ENCODE assay signal across 9 cellular contexts in the genomic region with DNA sequence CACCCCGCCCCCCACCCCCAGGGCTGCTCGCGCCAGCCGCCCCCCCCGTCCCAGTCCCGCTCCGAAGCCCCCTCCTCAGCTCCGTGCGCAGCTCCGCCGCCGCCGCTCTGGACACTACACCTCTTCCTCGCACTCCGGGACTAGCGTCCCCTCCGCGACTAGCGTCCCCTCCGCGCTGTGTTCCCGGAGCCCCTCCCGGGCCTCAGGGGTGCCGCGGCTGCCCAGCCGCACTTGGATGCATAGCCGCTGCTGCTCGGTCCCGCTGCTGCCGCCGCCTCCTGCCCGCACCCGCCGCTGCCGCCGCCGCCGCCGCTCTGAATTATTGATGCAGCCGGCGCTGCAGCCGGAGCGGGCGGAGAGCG. TPM values are rescaled to one million over a fixed set of nuclear protein-coding genes. Genes with fewer than 3 reads are reported as not detected.
A peak's percentile ranks its signal among the peaks of the same experiment; 100 is the strongest.
DNase-seq lines count a peak whose midpoint lies in the region; ATAC-seq and TF ChIP-seq lines count a peak whose summit lies in the region.
"Had no signal": no experiment of that assay in that cellular context is flagged by ENCODE, and none has a peak within 500 bp of the region (broad histone marks: within the 10 kb centered on the region; RNA-seq: fewer than 3 reads in every experiment).

A gene (minus strand): TSS at position 358 of the 362 bp plus-strand sequence. CDS start 373 bp downstream, outside the sequence.

- no peak for DNase-seq in activated CD4-positive, alpha-beta T cell treated with anti-CD3 and anti-CD28 coated beads, Interleukin-2, amount 10 ng/mL, durations not matched to agents 24 days and 14 days
- DNase-seq in activated CD4-positive, alpha-beta T cell treated with anti-CD3 and anti-CD28 coated beads, Interleukin-2, amount 50 U/mL, for 48 hours: no peak
- DNase-seq in activated B cell treated with CpG ODN at 0.5 μM for 24 hours: no peak
- no peak for DNase-seq in stimulated activated naive CD8-positive, alpha-beta T cell treated with anti-CD3 and anti-CD28 coated beads, Interleukin-15, amount 100 ng/mL, for 72 hours
- DNase-seq in central memory CD4-positive, alpha-beta T cell: no peak
- DNase-seq: HCEC 1CT had no signal

- H3K27ac Mint-ChIP-seq in activated CD4-positive, alpha-beta T cell treated with anti-CD3 and anti-CD28 coated beads, Interleukin-2, amount 10 ng/mL, durations not matched to agents 24 days and 14 days: no peak within 1 kb of the TSS
- no peak within 1 kb of the TSS for H3K27ac Mint-ChIP-seq in activated B cell treated with CpG ODN at 0.5 μM for 24 hours
- H3K27ac Mint-ChIP-seq in stimulated activated naive CD8-positive, alpha-beta T cell treated with anti-CD3 and anti-CD28 coated beads, Interleukin-15, amount 100 ng/mL, for 72 hours: peak within 1 kb of the TSS in 1 of 2 donors; percentile 42

- CTCF ChIA-PET in activated B cell treated with CpG ODN at 0.5 μM for 24 hours (lab: Charles Lee): no interaction called here

- H3K27ac ChIP-seq in iPS-20b (ENCODE audit: low read length): no peak within 1 kb of the TSS

- H3K4me1 Mint-ChIP-seq in activated CD4-positive, alpha-beta T cell treated with anti-CD3 and anti-CD28 coated beads, Interleukin-2, amount 10 ng/mL, durations not matched to agents 24 days and 14 days: peaks cover 5% of the 10 kb centered on the region
- H3K4me1 Mint-ChIP-seq in activated B cell treated with CpG ODN at 0.5 μM for 24 hours: peaks cover 14% of the 10 kb centered on the region
- H3K4me1 Mint-ChIP-seq in stimulated activated naive CD8-positive, alpha-beta T cell treated with anti-CD3 and anti-CD28 coated beads, Interleukin-15, amount 100 ng/mL, for 72 hours: peaks cover 42% of the 10 kb centered on the region

- H3K36me3 ChIP-seq in iPS-20b (ENCODE audit: insufficient read depth, low read depth, low read length): no peaks in the 10 kb centered on the region

- ATAC-seq in activated B cell treated with CpG ODN at 0.5 μM for 24 hours (ENCODE audit: low read depth) (no peak), HG02759 (IDR thresholded peaks at IDR 0.05; ENCODE audit: unreplicated experiment) (no peak), GM21360 (IDR thresholded peaks at IDR 0.05; ENCODE audit: unreplicated experiment) (no peak)
- ATAC-seq in stimulated activated naive CD8-positive, alpha-beta T cell treated with anti-CD3 and anti-CD28 coated beads, Interleukin-15, amount 100 ng/mL, for 72 hours: peak; percentile 13

- H3K9me3 ChIP-seq in iPS-20b (ENCODE audit: insufficient read depth, low read depth, low read length): no peaks in the 10 kb centered on the region; the same call in 1 of the 2 replicates

- intact Hi-C loops in activated CD4-positive, alpha-beta T cell treated with anti-CD3 and anti-CD28 coated beads, Interleukin-2, amount 10 ng/mL, durations not matched to agents 24 days and 14 days (cut with micrococcal nuclease): no loop called here
- intact Hi-C loops in activated B cell treated with CpG ODN at 0.5 μM for 24 hours (cut with micrococcal nuclease): no loop called here

- H3K36me3 Mint-ChIP-seq in activated CD4-positive, alpha-beta T cell treated with anti-CD3 and anti-CD28 coated beads, Interleukin-2, amount 10 ng/mL, durations not matched to agents 24 days and 14 days (ENCODE audit: low read depth): peaks cover 4% of the 10 kb centered on the region
- no peaks in the 10 kb centered on the region for H3K36me3 Mint-ChIP-seq in activated B cell treated with CpG ODN at 0.5 μM for 24 hours (ENCODE audit: low read depth)

- peaks cover 7% of the 10 kb centered on the region for H3K9me3 Mint-ChIP-seq in activated CD4-positive, alpha-beta T cell treated with anti-CD3 and anti-CD28 coated beads, Interleukin-2, amount 10 ng/mL, durations not matched to agents 24 days and 14 days
- no peaks in the 10 kb centered on the region for H3K9me3 Mint-ChIP-seq in activated B cell treated with CpG ODN at 0.5 μM for 24 hours
- H3K9me3 Mint-ChIP-seq in stimulated activated naive CD8-positive, alpha-beta T cell treated with anti-CD3 and anti-CD28 coated beads, Interleukin-15, amount 100 ng/mL, for 72 hours: no peaks in the 10 kb centered on the region

- H3K27me3 ChIP-seq in iPS-20b (ENCODE audit: insufficient read depth, low read length): peaks cover 90% of the 10 kb centered on the region

- H3K4me1 ChIP-seq in iPS-20b (ENCODE audit: insufficient read depth, low read length): peaks cover 14% of the 10 kb centered on the region

- TF ChIP-seq CTCF in activated B cell treated with CpG ODN at 0.5 μM for 24 hours (IDR thresholded peaks at IDR 0.05): no peak

- peaks cover 73% of the 10 kb centered on the region for H3K27me3 Mint-ChIP-seq in activated CD4-positive, alpha-beta T cell treated with anti-CD3 and anti-CD28 coated beads, Interleukin-2, amount 10 ng/mL, durations not matched to agents 24 days and 14 days
- peaks cover 58% of the 10 kb centered on the region for H3K27me3 Mint-ChIP-seq in activated B cell treated with CpG ODN at 0.5 μM for 24 hours
- peaks cover 83% of the 10 kb centered on the region for H3K27me3 Mint-ChIP-seq in stimulated activated naive CD8-positive, alpha-beta T cell treated with anti-CD3 and anti-CD28 coated beads, Interleukin-15, amount 100 ng/mL, for 72 hours

- no peak within 1 kb of the TSS for H3K9ac ChIP-seq in iPS-20b (ENCODE audit: low read depth, low read length)

- POLR2A ChIA-PET in activated B cell treated with CpG ODN at 0.5 μM for 24 hours (lab: Charles Lee): no interaction called here

- peak within 1 kb of the TSS; percentile 73 for H3K4me3 Mint-ChIP-seq in activated CD4-positive, alpha-beta T cell treated with anti-CD3 and anti-CD28 coated beads, Interleukin-2, amount 10 ng/mL, durations not matched to agents 24 days and 14 days
- H3K4me3 Mint-ChIP-seq in activated B cell treated with CpG ODN at 0.5 μM for 24 hours: peak within 1 kb of the TSS; percentile 60
- H3K4me3 Mint-ChIP-seq in stimulated activated naive CD8-positive, alpha-beta T cell treated with anti-CD3 and anti-CD28 coated beads, Interleukin-15, amount 100 ng/mL, for 72 hours: peak within 1 kb of the TSS; percentile 75 to 78

- H3K4me3 ChIP-seq in iPS-20b (ENCODE audit: low read length): peak within 1 kb of the TSS; percentile 76

RNA-seq across cellular contexts. Expression of the gene that starts here (rescaled TPM):
- not detected in 2 replicates for total RNA-seq in activated CD4-positive, alpha-beta T cell treated with anti-CD3 and anti-CD28 coated beads, Interleukin-2, amount 10 ng/mL, durations not matched to agents 24 days and 14 days
- not detected in 2 replicates for total RNA-seq in activated B cell treated with CpG ODN at 0.5 μM for 24 hours
